Comparison of ENCODE assay signal across 22 cellular contexts in the genomic region with DNA sequence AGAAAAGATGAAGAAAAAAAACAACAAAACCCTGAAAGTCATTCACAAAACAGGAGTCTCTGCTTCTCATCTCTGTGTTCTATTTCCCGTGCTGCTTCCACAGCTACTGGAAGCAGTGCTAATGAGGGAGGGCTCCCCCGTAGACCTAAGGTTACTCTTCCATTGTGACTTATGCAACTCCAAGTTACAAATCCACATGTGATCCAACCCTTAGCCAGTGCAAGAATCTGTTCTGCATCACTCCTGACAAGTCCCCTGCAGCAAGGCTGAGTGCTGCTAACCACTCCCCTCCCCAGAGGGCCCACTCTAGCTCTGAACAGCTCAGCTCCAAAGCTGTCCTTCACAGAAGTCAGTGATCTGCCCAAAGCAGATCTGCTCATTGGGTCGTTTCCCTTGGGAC. TPM values are rescaled to one million over a fixed set of nuclear protein-coding genes. Genes with fewer than 3 reads are reported as not detected.
DNase-seq lines count a peak whose midpoint lies in the region; ATAC-seq, FAIRE-seq and TF ChIP-seq lines count a peak whose summit lies in the region.
"Had no signal": no experiment of that assay in that cellular context is flagged by ENCODE, and none has a peak within 500 bp of the region (broad histone marks: within the 10 kb centered on the region; RNA-seq: fewer than 3 reads in every experiment).

No MANE protein-coding gene starts in this region.

- TF ChIP-seq EP300 in stomach (IDR thresholded peaks at IDR 0.05) = peak; percentile 47

- no peak for DNase-seq in central memory CD8-positive, alpha-beta T cell (ENCODE audit: low spot score in 2 of 2)
- DNase-seq in fibroblast of mammary gland (ENCODE audit: low read depth) = peak; percentile 54
- peak; percentile 30 for DNase-seq in mucosa of gallbladder (ENCODE audit: low spot score)
- no peak for DNase-seq in stomach
- DNase-seq in C1 segment of cervical spinal cord (lab: John Stamatoyannopoulos, UW) = no peak
- no peak for DNase-seq in GM19239 (ENCODE audit: insufficient read length, low spot score)
- DNase-seq in GM12891 (ENCODE audit: insufficient read length, low spot score) = no peak
- no peak for DNase-seq in activated T-cell treated with anti-CD3 and anti-CD28 coated beads, Interleukin-2, amount 50 U/mL, for 24 hours
- DNase-seq: BE2C; CD8-positive, alpha-beta T cell; COR-L47; DMS153; DMS79 treated with DMSO at 0.1 percent for 48 hours; EL; IMR-90 had no signal

- peak overlapping the region; percentile 41 for H3K27ac Mint-ChIP-seq in central memory CD8-positive, alpha-beta T cell (ENCODE audit: low read depth)
- no peak overlapping the region for H3K27ac Mint-ChIP-seq in activated T-cell treated with anti-CD3 and anti-CD28 coated beads, Interleukin-2, amount 50 U/mL, for 24 hours
- H3K27ac Mint-ChIP-seq: CD14-positive monocyte; CD8-positive, alpha-beta T cell had no signal

- TF ChIP-seq POLR2A in stomach (IDR thresholded peaks at IDR 0.05) (no peak), GM12891 (IDR thresholded peaks at IDR 0.05; ENCODE audit: low read depth, low read length) (no peak)

- H3K9me3 Mint-ChIP-seq in central memory CD8-positive, alpha-beta T cell = no peaks in the 10 kb centered on the region
- no peaks in the 10 kb centered on the region for H3K9me3 Mint-ChIP-seq in activated T-cell treated with anti-CD3 and anti-CD28 coated beads, Interleukin-2, amount 50 U/mL, for 24 hours
- H3K9me3 Mint-ChIP-seq: CD8-positive, alpha-beta T cell had no signal

- no peak overlapping the region for H3K4me3 ChIP-seq in fibroblast of mammary gland (ENCODE audit: control insufficient read depth, low read depth, low read length)
- H3K4me3 ChIP-seq in stomach = no peak overlapping the region
- H3K4me3 ChIP-seq: A549, HAP-1 had no signal

- peaks cover 45% of the 10 kb centered on the region for H3K36me3 Mint-ChIP-seq in central memory CD8-positive, alpha-beta T cell (ENCODE audit: insufficient read depth)
- peaks cover 89% of the 10 kb centered on the region for H3K36me3 Mint-ChIP-seq in activated T-cell treated with anti-CD3 and anti-CD28 coated beads, Interleukin-2, amount 50 U/mL, for 24 hours (ENCODE audit: low read depth)

- no peak for ATAC-seq in central memory CD8-positive, alpha-beta T cell (replicated peaks; ENCODE audit: extremely low read depth, poor library complexity, severe bottlenecking)
- ATAC-seq: A549; CD8-positive, alpha-beta T cell had no signal

- intact Hi-C loops in stomach (cut with DNase I; ENCODE audit: low total_unique reads) = no loop called here

- no peaks in the 10 kb centered on the region for H3K9me3 ChIP-seq in stomach
- H3K9me3 ChIP-seq: A549, BE2C, HAP-1 had no signal

- no peak for TF ChIP-seq CTCF in fibroblast of mammary gland (conservative IDR thresholded peaks at IDR 0.05; ENCODE audit: control insufficient read depth, insufficient read depth, low read depth, low read length)
- no peak for TF ChIP-seq CTCF in stomach (IDR thresholded peaks at IDR 0.05)

- peak overlapping the region in 2 of 5 donors; percentile 30 to 57 for H3K27ac ChIP-seq in stomach
- H3K27ac ChIP-seq: A549 had no signal

- WGBS in stomach, 5 donors = 67 to 86% (median 84%) methylated on average over 3 of the region's 3 CpGs

- H3K27me3 Mint-ChIP-seq in central memory CD8-positive, alpha-beta T cell = no peaks in the 10 kb centered on the region
- H3K27me3 Mint-ChIP-seq in activated T-cell treated with anti-CD3 and anti-CD28 coated beads, Interleukin-2, amount 50 U/mL, for 24 hours = no peaks in the 10 kb centered on the region

- FAIRE-seq in GM19239 (lab: Jason Lieb, UNC) (no peak), GM12891 (lab: Jason Lieb, UNC) (no peak)
- FAIRE-seq: A549, D721Med, G401.6, GM12892, H1 had no signal

- no peaks in the 10 kb centered on the region for H3K4me1 Mint-ChIP-seq in central memory CD8-positive, alpha-beta T cell
- H3K4me1 Mint-ChIP-seq in activated T-cell treated with anti-CD3 and anti-CD28 coated beads, Interleukin-2, amount 50 U/mL, for 24 hours (ENCODE audit: low read depth) = peaks cover 16% of the 10 kb centered on the region
- H3K4me1 Mint-ChIP-seq: CD14-positive monocyte had no signal

- peaks cover 50 to 100% (median 99%) of the 10 kb centered on the region in 4 donors for H3K36me3 ChIP-seq in stomach

- H3K4me3 Mint-ChIP-seq in central memory CD8-positive, alpha-beta T cell = no peak overlapping the region
- H3K4me3 Mint-ChIP-seq in activated T-cell treated with anti-CD3 and anti-CD28 coated beads, Interleukin-2, amount 50 U/mL, for 24 hours = no peak overlapping the region
- H3K4me3 Mint-ChIP-seq: CD14-positive monocyte; CD8-positive, alpha-beta T cell had no signal

- H3K4me1 ChIP-seq in stomach = peaks cover 0 to 17% (median 0%) of the 10 kb centered on the region in 4 donors
- H3K4me1 ChIP-seq: A549, BE2C, HAP-1 had no signal

- no peaks in the 10 kb centered on the region for H3K27me3 ChIP-seq in stomach
- H3K27me3 ChIP-seq: BE2C had no signal

TF ChIP-seq in GM12891, 5 proteins besides CTCF, POLR2A, EP300 and RAD21:
- no peak for TF ChIP-seq SPI1 (IDR thresholded peaks at IDR 0.05; ENCODE audit: low read depth, low read length)
- TF ChIP-seq TAF1 (IDR thresholded peaks at IDR 0.05; ENCODE audit: low read depth, low read length) = no peak
- no peak for TF ChIP-seq POLR2AphosphoS5 (IDR thresholded peaks at IDR 0.05; ENCODE audit: low read depth, low read length)
- no peak for TF ChIP-seq PAX5 (IDR thresholded peaks at IDR 0.05; ENCODE audit: insufficient read depth, low read length, severe bottlenecking)
- TF ChIP-seq POU2F2 (IDR thresholded peaks at IDR 0.05; ENCODE audit: low read depth, low read length) = no peak

RNA-seq across cellular contexts. Expression of a gene that starts 10.3 kb away (rescaled TPM):
- total RNA-seq in mucosa of gallbladder (45.3 TPM), stomach (10 to 100 TPM in 2 of 5 donors, 1 to 10 TPM in 2, not detected in 1; 2.9 to 30.6 (median 15.2) TPM)
- polyA plus RNA-seq in stomach = 10 to 100 TPM; 12.7 to 18.8 (median 15.4) TPM
- polyA plus RNA-seq in GM12891 (2012; ENCODE audit: low read depth, missing spikeins) = 0.14 TPM
- total RNA-seq: CD8-positive, alpha-beta T cell had no signal
- polyA plus RNA-seq: A549, CD14-positive monocyte had no signal

RNA-seq across cellular contexts. Expression of a gene that starts 12.9 kb away (rescaled TPM):
- total RNA-seq in mucosa of gallbladder = 16.3 TPM
- total RNA-seq in stomach = 100 to 1,000 TPM in 1 of 5 donors, 10 to 100 TPM in 4; 11.6 to 132 (median 22.0) TPM
- 1 to 10 TPM; 3.6 to 5.3 (median 4.0) TPM for polyA plus RNA-seq in stomach
- 6.1 TPM for polyA plus RNA-seq in GM12891 (2012; ENCODE audit: low read depth, missing spikeins)

RNA-seq across cellular contexts. Expression of a gene that starts 28.7 kb away (rescaled TPM):
- total RNA-seq in mucosa of gallbladder (25.6 TPM), stomach (100 to 1,000 TPM in 2 of 5 donors, 10 to 100 TPM in 2, not detected in 1; 70.7 to 152 (median 99.1) TPM)
- 10 to 100 TPM; 42.6 to 82.7 (median 68.3) TPM for polyA plus RNA-seq in stomach
- 69.4 TPM for polyA plus RNA-seq in GM12891 (2012; ENCODE audit: low read depth, missing spikeins)

RNA-seq across cellular contexts. Expression of a gene that starts 52.5 kb away (rescaled TPM):
- total RNA-seq in mucosa of gallbladder = 74.2 TPM
- total RNA-seq in stomach = 10 to 100 TPM; 25.8 to 76.3 (median 68.7) TPM
- polyA plus RNA-seq in stomach = 10 to 100 TPM; 41.4 to 62.0 (median 45.5) TPM
- polyA plus RNA-seq in GM12891 (2012; ENCODE audit: low read depth, missing spikeins) = 36.4 TPM

Comparison
In these comparisons a context has a peak if more than half of its experiments do, and no peak if none do; other contexts are left out.
1. DNase-seq: peak in fibroblast of mammary gland (single experiment) and mucosa of gallbladder (single experiment); none in central memory CD8-positive, alpha-beta T cell (0 of 2), stomach (single experiment), C1 segment of cervical spinal cord (0 of 14), GM19239 (single experiment), GM12891 (single experiment) and activated T-cell treated with anti-CD3 and anti-CD28 coated beads, Interleukin-2, amount 50 U/mL, for 24 hours (single experiment).